2 cellular contexts compared by ENCODE assay signal in the genomic region with DNA sequence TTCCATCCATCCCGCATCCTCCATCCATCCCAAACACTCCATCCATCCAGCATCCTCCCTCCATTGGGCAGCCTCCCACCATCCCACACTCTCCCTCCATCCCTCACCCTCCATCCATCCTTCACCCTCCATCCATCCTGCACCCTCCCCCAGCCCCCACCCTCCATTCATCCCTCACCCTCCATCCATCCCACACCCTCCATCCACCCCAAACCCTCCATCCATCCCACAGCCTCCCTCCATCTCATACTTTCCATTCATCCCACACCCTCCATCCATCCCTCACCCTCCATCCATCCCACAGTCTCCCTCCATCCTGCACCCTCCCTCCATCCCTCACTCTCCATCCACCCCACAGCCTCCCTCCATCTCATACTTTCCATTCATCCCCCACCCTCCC.
TF ChIP-seq lines count a peak whose summit lies in the region.

No MANE protein-coding gene starts in this region.

TF ChIP-seq in SK-N-SH, 30 proteins besides CTCF, POLR2A, EP300 and RAD21 (continued from another document):
- TF ChIP-seq, protein P1, sequence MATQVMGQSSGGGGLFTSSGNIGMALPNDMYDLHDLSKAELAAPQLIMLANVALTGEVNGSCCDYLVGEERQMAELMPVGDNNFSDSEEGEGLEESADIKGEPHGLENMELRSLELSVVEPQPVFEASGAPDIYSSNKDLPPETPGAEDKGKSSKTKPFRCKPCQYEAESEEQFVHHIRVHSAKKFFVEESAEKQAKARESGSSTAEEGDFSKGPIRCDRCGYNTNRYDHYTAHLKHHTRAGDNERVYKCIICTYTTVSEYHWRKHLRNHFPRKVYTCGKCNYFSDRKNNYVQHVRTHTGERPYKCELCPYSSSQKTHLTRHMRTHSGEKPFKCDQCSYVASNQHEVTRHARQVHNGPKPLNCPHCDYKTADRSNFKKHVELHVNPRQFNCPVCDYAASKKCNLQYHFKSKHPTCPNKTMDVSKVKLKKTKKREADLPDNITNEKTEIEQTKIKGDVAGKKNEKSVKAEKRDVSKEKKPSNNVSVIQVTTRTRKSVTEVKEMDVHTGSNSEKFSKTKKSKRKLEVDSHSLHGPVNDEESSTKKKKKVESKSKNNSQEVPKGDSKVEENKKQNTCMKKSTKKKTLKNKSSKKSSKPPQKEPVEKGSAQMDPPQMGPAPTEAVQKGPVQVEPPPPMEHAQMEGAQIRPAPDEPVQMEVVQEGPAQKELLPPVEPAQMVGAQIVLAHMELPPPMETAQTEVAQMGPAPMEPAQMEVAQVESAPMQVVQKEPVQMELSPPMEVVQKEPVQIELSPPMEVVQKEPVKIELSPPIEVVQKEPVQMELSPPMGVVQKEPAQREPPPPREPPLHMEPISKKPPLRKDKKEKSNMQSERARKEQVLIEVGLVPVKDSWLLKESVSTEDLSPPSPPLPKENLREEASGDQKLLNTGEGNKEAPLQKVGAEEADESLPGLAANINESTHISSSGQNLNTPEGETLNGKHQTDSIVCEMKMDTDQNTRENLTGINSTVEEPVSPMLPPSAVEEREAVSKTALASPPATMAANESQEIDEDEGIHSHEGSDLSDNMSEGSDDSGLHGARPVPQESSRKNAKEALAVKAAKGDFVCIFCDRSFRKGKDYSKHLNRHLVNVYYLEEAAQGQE (IDR thresholded peaks at IDR 0.05; ENCODE audit: low read depth, low read length): no peak
- TF ChIP-seq, protein P2, sequence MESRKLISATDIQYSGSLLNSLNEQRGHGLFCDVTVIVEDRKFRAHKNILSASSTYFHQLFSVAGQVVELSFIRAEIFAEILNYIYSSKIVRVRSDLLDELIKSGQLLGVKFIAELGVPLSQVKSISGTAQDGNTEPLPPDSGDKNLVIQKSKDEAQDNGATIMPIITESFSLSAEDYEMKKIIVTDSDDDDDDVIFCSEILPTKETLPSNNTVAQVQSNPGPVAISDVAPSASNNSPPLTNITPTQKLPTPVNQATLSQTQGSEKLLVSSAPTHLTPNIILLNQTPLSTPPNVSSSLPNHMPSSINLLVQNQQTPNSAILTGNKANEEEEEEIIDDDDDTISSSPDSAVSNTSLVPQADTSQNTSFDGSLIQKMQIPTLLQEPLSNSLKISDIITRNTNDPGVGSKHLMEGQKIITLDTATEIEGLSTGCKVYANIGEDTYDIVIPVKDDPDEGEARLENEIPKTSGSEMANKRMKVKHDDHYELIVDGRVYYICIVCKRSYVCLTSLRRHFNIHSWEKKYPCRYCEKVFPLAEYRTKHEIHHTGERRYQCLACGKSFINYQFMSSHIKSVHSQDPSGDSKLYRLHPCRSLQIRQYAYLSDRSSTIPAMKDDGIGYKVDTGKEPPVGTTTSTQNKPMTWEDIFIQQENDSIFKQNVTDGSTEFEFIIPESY (IDR thresholded peaks at IDR 0.05; ENCODE audit: borderline replicate concordance, low read depth): no peak
TF ChIP-seq in SK-N-SH: peak in this region for 0.

TF ChIP-seq in SK-N-SH treated with all-trans-retinoic acid at 6 μM for 48 hours, 23 proteins besides CTCF, POLR2A, EP300 and RAD21 (continued from another document):
- TF ChIP-seq, protein P3, sequence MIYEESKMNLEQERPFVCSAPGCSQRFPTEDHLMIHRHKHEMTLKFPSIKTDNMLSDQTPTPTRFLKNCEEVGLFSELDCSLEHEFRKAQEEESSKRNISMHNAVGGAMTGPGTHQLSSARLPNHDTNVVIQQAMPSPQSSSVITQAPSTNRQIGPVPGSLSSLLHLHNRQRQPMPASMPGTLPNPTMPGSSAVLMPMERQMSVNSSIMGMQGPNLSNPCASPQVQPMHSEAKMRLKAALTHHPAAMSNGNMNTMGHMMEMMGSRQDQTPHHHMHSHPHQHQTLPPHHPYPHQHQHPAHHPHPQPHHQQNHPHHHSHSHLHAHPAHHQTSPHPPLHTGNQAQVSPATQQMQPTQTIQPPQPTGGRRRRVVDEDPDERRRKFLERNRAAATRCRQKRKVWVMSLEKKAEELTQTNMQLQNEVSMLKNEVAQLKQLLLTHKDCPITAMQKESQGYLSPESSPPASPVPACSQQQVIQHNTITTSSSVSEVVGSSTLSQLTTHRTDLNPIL (CRISPR knock-in tag; IDR thresholded peaks at IDR 0.05; ENCODE audit: low read depth): no peak
- TF ChIP-seq OSR1 (CRISPR knock-in tag; IDR thresholded peaks at IDR 0.05) (no peak), ARNTL (CRISPR knock-in tag; IDR thresholded peaks at IDR 0.05; ENCODE audit: borderline replicate concordance, low read depth) (no peak), ZFP3 (CRISPR knock-in tag; IDR thresholded peaks at IDR 0.05) (no peak), SNAI2 (CRISPR knock-in tag; IDR thresholded peaks at IDR 0.05) (no peak), PPARA (CRISPR knock-in tag; IDR thresholded peaks at IDR 0.05; ENCODE audit: borderline replicate concordance) (no peak), ZC3H10 (CRISPR knock-in tag; IDR thresholded peaks at IDR 0.05) (no peak), CSDC2 (CRISPR knock-in tag; IDR thresholded peaks at IDR 0.05) (no peak), ZFP30 (CRISPR knock-in tag; IDR thresholded peaks at IDR 0.05) (no peak), RARB (CRISPR knock-in tag; IDR thresholded peaks at IDR 0.05) (no peak), TOX (CRISPR knock-in tag; IDR thresholded peaks at IDR 0.05; ENCODE audit: borderline replicate concordance) (no peak), ZNF8 (CRISPR knock-in tag; IDR thresholded peaks at IDR 0.05) (no peak)
- TF ChIP-seq, protein P4, sequence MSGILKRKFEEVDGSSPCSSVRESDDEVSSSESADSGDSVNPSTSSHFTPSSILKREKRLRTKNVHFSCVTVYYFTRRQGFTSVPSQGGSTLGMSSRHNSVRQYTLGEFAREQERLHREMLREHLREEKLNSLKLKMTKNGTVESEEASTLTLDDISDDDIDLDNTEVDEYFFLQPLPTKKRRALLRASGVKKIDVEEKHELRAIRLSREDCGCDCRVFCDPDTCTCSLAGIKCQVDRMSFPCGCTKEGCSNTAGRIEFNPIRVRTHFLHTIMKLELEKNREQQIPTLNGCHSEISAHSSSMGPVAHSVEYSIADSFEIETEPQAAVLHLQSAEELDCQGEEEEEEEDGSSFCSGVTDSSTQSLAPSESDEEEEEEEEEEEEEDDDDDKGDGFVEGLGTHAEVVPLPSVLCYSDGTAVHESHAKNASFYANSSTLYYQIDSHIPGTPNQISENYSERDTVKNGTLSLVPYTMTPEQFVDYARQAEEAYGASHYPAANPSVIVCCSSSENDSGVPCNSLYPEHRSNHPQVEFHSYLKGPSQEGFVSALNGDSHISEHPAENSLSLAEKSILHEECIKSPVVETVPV (CRISPR knock-in tag; IDR thresholded peaks at IDR 0.05): no peak
- TF ChIP-seq, protein P5, sequence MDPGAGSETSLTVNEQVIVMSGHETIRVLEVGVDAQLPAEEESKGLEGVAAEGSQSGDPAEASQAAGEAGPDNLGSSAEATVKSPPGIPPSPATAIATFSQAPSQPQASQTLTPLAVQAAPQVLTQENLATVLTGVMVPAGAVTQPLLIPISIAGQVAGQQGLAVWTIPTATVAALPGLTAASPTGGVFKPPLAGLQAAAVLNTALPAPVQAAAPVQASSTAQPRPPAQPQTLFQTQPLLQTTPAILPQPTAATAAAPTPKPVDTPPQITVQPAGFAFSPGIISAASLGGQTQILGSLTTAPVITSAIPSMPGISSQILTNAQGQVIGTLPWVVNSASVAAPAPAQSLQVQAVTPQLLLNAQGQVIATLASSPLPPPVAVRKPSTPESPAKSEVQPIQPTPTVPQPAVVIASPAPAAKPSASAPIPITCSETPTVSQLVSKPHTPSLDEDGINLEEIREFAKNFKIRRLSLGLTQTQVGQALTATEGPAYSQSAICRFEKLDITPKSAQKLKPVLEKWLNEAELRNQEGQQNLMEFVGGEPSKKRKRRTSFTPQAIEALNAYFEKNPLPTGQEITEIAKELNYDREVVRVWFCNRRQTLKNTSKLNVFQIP (CRISPR knock-in tag; IDR thresholded peaks at IDR 0.05; ENCODE audit: borderline replicate concordance, low read depth): no peak
TF ChIP-seq in SK-N-SH treated with all-trans-retinoic acid at 6 μM for 48 hours: peak in this region for 0.
